Comparison of ENCODE assay signal across 10 cellular contexts in genomic region chr14:88613552-88614010, GRCh38. TPM values are rescaled to one million over a fixed set of nuclear protein-coding genes. Genes with fewer than 3 reads are reported as not detected.
DNase-seq lines count a peak whose midpoint lies in the region; ATAC-seq and TF ChIP-seq lines count a peak whose summit lies in the region.
"Had no signal": no experiment of that assay in that cellular context is flagged by ENCODE, and none has a peak within 500 bp of the region (broad histone marks: within the 10 kb centered on the region; RNA-seq: fewer than 3 reads in every experiment).

No MANE protein-coding gene starts in this region.

- DNase-seq in Kasumi-1 (lab: John Stamatoyannopoulos, UW) = peak; percentile 33 to 45
- peak; percentile 51 to 82 (median 72) for DNase-seq in body of pancreas
- DNase-seq in osteoblast (ENCODE audit: insufficient read length, low spot score, missing footprints) = no peak
- no peak for DNase-seq in posterior cingulate gyrus
- no peak for DNase-seq in NCI-H510A treated with DMSO at 0.1 percent for 48 hours (lab: John Stamatoyannopoulos, UW)
- no peak for DNase-seq in GM10248 (ENCODE audit: extremely low spot score)
- no peak for DNase-seq in NCI-H1436 (lab: John Stamatoyannopoulos, UW)
- DNase-seq: erythroblast had no signal

- CTCF ChIA-PET in GM10248 (lab: Yijun Ruan, JAX) = interaction anchor here (1.2 to 1.6 kb wide), 4 partner anchors 13 to 54 kb away, joined by 3 to 4 read pairs (median 4); no protein-coding TSS in a partner anchor

- no peaks in the 10 kb centered on the region for H3K79me2 ChIP-seq in osteoblast (ENCODE audit: insufficient read depth, low read length)

- no peak for TF ChIP-seq POLR2A in body of pancreas (IDR thresholded peaks at IDR 0.05)

- H4K20me1 ChIP-seq in osteoblast (ENCODE audit: insufficient read depth, low read length) = no peaks in the 10 kb centered on the region

- H3K4me1 ChIP-seq in body of pancreas = peaks cover 20% of the 10 kb centered on the region
- H3K4me1 ChIP-seq in osteoblast (ENCODE audit: insufficient read depth, low read length) = peaks cover 42% of the 10 kb centered on the region

- H3K9me3 ChIP-seq in body of pancreas (no peaks in the 10 kb centered on the region), osteoblast (ENCODE audit: low read depth, low read length) (no peaks in the 10 kb centered on the region)
- H3K9me3 ChIP-seq: SJCRH30 had no signal

- H3K27me3 ChIP-seq in body of pancreas (no peaks in the 10 kb centered on the region), osteoblast (ENCODE audit: insufficient read depth, low read length) (no peaks in the 10 kb centered on the region)
- H3K27me3 ChIP-seq: SJCRH30 had no signal

- intact Hi-C loops in body of pancreas (cut with DNase I) = no loop called here
- intact Hi-C loops in posterior cingulate gyrus (cut with DNase I) = no loop called here

- POLR2A ChIA-PET in GM10248 (lab: Yijun Ruan, JAX) = no interaction called here

- H3K4me3 ChIP-seq in body of pancreas = no peak overlapping the region
- H3K4me3 ChIP-seq in osteoblast (ENCODE audit: insufficient read depth, low read length) = no peak overlapping the region
- H3K4me3 ChIP-seq: SJCRH30 had no signal

- H3K36me3 ChIP-seq in body of pancreas (replicated peaks in 1 of 2; ENCODE audit: insufficient read depth in 1 of 2, low read depth in 2 of 2) (peaks cover 4 to 13% of the 10 kb centered on the region in 2 donors), osteoblast (ENCODE audit: insufficient read depth, low read length) (peaks cover 43% of the 10 kb centered on the region)

- H2AFZ ChIP-seq in osteoblast (ENCODE audit: low read length) = no peak overlapping the region

- peak; percentile 45 for ATAC-seq in GM18511 (IDR thresholded peaks at IDR 0.05; ENCODE audit: unreplicated experiment)
- peak; percentile 93 for ATAC-seq in body of pancreas

- peak overlapping the region; percentile 62 for H3K4me2 ChIP-seq in osteoblast (ENCODE audit: insufficient read depth, low read length)

- peak overlapping the region in 3 of 4 donors; percentile 36 to 73 (median 66) for H3K27ac ChIP-seq in body of pancreas
- H3K27ac ChIP-seq in osteoblast (ENCODE audit: low read depth, low read length) = peak overlapping the region; percentile 83

- WGBS in body of pancreas, 2 donors = 12 to 13% methylated on average over 5 of the region's 5 CpGs

- no peak for TF ChIP-seq CTCF in body of pancreas (IDR thresholded peaks at IDR 0.05)
- TF ChIP-seq CTCF in osteoblast (IDR thresholded peaks at IDR 0.05; ENCODE audit: extremely low read depth, low read depth, low read length) = no peak
- no peak for TF ChIP-seq CTCF in GM10248 (IDR thresholded peaks at IDR 0.05; ENCODE audit: control extremely low read depth, extremely low read depth, low read depth, missing control alignments)

RNA-seq across cellular contexts. Expression of gene ZC3H14, which starts 50.7 kb away (rescaled TPM):
- total RNA-seq in body of pancreas = 10 to 100 TPM; 38.6 to 48.5 TPM
- total RNA-seq in osteoblast = 72.2 and 74.6 TPM in 2 replicates

RNA-seq across cellular contexts. Expression of gene PTPN21, which starts 58.8 kb away (rescaled TPM):
- 10 to 100 TPM; 10.5 to 10.9 TPM for total RNA-seq in body of pancreas
- 17.4 and 18.0 TPM in 2 replicates for total RNA-seq in osteoblast

Comparison
In these comparisons a context has a peak if more than half of its experiments do, and no peak if none do; other contexts are left out.
1. DNase-seq: peak in Kasumi-1 (2 of 2) and body of pancreas (4 of 4); none in osteoblast (single experiment), posterior cingulate gyrus (0 of 10), NCI-H510A treated with DMSO at 0.1 percent for 48 hours (single experiment), GM10248 (single experiment) and NCI-H1436 (single experiment).